16 cellular contexts compared by ENCODE assay signal in the genomic region with DNA sequence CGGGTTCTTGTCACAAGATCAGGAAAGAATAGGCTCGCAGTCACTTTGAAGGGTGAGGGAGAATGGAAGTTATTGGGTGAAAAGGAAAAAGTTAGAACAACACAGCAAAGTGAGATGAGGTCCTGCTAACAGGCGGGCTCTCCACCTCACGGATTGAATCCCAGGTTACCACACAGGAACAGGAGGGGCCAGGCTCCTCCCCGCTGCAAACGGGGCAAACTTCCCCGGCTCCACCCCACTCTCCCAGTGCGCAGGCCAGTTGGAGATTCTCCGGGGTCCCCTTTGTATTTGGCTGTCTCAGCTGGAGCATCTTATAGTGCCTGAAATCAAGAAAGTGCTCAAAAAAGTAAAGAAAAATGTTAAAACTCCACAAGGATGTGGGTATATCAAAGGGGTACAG.
A peak's percentile ranks its signal among the peaks of the same experiment; 100 is the strongest.
DNase-seq lines count a peak whose midpoint lies in the region; ATAC-seq and TF ChIP-seq lines count a peak whose summit lies in the region.
"Had no signal": no experiment of that assay in that cellular context is flagged by ENCODE, and none has a peak within 500 bp of the region (broad histone marks: within the 10 kb centered on the region; RNA-seq: fewer than 3 reads in every experiment).

No MANE protein-coding gene starts in this region.

- H3K9me2 ChIP-seq in GM23338 (ENCODE audit: insufficient read depth), result peaks cover 14% of the 10 kb centered on the region

- TF ChIP-seq CTCF in GM23338 (conservative IDR thresholded peaks at IDR 0.05; ENCODE audit: low read depth in 2 of 2), result no peak
- no peak for TF ChIP-seq CTCF in VCaP (conservative IDR thresholded peaks at IDR 0.05)
- no peak for TF ChIP-seq CTCF in GM20000 (IDR thresholded peaks at IDR 0.05; ENCODE audit: extremely low read depth, missing control alignments)

- H3K4me3 ChIP-seq in GM23338 (peak overlapping the region; percentile 25; the same call in 1 of the 2 replicates), HUES6 (ENCODE audit: low read depth, low read length) (peak overlapping the region; percentile 27; the same call in 1 of the 2 replicates), mesendoderm (ENCODE audit: low read length) (no peak overlapping the region)
- H3K4me3 ChIP-seq: HAP-1, Peyer's patch had no signal

- no peak overlapping the region for H3K23ac ChIP-seq in mesendoderm (ENCODE audit: low read length)

- no peaks in the 10 kb centered on the region for H3K79me1 ChIP-seq in mesendoderm (ENCODE audit: low read length)

- no peak overlapping the region for H2AK5ac ChIP-seq in mesendoderm (ENCODE audit: low read length)

- H3K4ac ChIP-seq in mesendoderm (ENCODE audit: low read depth, low read length), result no peak overlapping the region

- H3K36me3 ChIP-seq in GM23338 (ENCODE audit: insufficient read depth), result no peaks in the 10 kb centered on the region
- H3K36me3 ChIP-seq in HUES6 (ENCODE audit: control insufficient read depth, insufficient read depth, low read length), result no peaks in the 10 kb centered on the region
- no peaks in the 10 kb centered on the region for H3K36me3 ChIP-seq in mesendoderm (ENCODE audit: control insufficient read depth, insufficient read depth, low read length)
- H3K36me3 ChIP-seq: HAP-1, Peyer's patch had no signal

- no peak overlapping the region for H2BK5ac ChIP-seq in mesendoderm (ENCODE audit: low read length)

- H3K9ac ChIP-seq in HUES6 (ENCODE audit: low read length) (no peak overlapping the region), mesendoderm (ENCODE audit: low read length) (no peak overlapping the region)

- H4K5ac ChIP-seq in mesendoderm (ENCODE audit: low read length), result no peak overlapping the region

- H3F3A ChIP-seq in GM23338 (replicated peaks; ENCODE audit: low read depth), result no peaks in the 10 kb centered on the region

- H3K4me2 ChIP-seq in GM23338 (peak overlapping the region; percentile 59), mesendoderm (ENCODE audit: low read length) (no peak overlapping the region)

- peak; percentile 93 for ATAC-seq in GM23338

- no peak overlapping the region for H4K8ac ChIP-seq in mesendoderm (ENCODE audit: low read depth, low read length)

- H3K4me3 Mint-ChIP-seq in GM23338, result no peak overlapping the region
- H3K4me3 Mint-ChIP-seq: CD8-positive, alpha-beta memory T cell had no signal

- H3K56ac ChIP-seq in mesendoderm (ENCODE audit: low read length), result peak overlapping the region; percentile 0

- H3K27me3 ChIP-seq in GM23338 (ENCODE audit: insufficient read depth), result no peaks in the 10 kb centered on the region
- no peaks in the 10 kb centered on the region for H3K27me3 ChIP-seq in HUES6 (ENCODE audit: control insufficient read depth, insufficient read depth, low read length)
- no peaks in the 10 kb centered on the region for H3K27me3 ChIP-seq in mesendoderm (ENCODE audit: insufficient read depth, low read length, poor library complexity)
- H3K27me3 ChIP-seq: Peyer's patch had no signal

- H3K79me2 ChIP-seq in GM23338 (replicated peaks; ENCODE audit: insufficient read depth) (no peaks in the 10 kb centered on the region), mesendoderm (ENCODE audit: control insufficient read depth, insufficient read depth, low read length) (no peaks in the 10 kb centered on the region)

- H3K18ac ChIP-seq in mesendoderm (ENCODE audit: low read length), result no peak overlapping the region

- no peaks in the 10 kb centered on the region for H3K9me3 Mint-ChIP-seq in GM23338
- H3K9me3 Mint-ChIP-seq: CD8-positive, alpha-beta memory T cell had no signal

- H3K27ac ChIP-seq in GM23338 (ENCODE audit: low read depth) (no peak overlapping the region; the same call in 1 of the 2 replicates), HUES6 (ENCODE audit: low read depth, low read length) (no peak overlapping the region), VCaP (peak overlapping the region; percentile 70), mesendoderm (ENCODE audit: low read depth, low read length) (no peak overlapping the region)
- H3K27ac ChIP-seq: Peyer's patch had no signal

- DNase-seq in GM23338 (ENCODE audit: low spot score) (peak; percentile 22), mesendoderm (peak; percentile 8), SIG-M5 treated with dmso at 0.1 percent for 504 hours (lab: John Stamatoyannopoulos, UW; ENCODE audit: unreplicated experiment) (no peak), GM20000 (ENCODE audit: low spot score) (no peak)
- no peak for DNase-seq in stimulated activated CD4-positive, alpha-beta T cell treated with anti-CD3 and anti-CD28 coated beads, Interleukin-2, amount 100 ng/mL, for 48 hours
- DNase-seq: C1 segment of cervical spinal cord; CD8-positive, alpha-beta memory T cell; NCI-H1105 treated with DMSO at 0.1 percent for 48 hours; NCI-H187 treated with DMSO at 0.1 percent for 48 hours; NCI-H446; NK-92 treated with Interleukin-12 subunit alpha and Interleukin-12 subunit beta, amount 100 ng/mL, for 24 hours; Peyer's patch; T-helper 2 cell had no signal

- H2BK120ac ChIP-seq in mesendoderm (ENCODE audit: low read depth, low read length), result no peak overlapping the region

- no peaks in the 10 kb centered on the region for H3K9me3 ChIP-seq in HUES6 (ENCODE audit: control insufficient read depth, insufficient read depth, low read depth, low read length)
- H3K9me3 ChIP-seq: HAP-1, Peyer's patch had no signal

- H3K36me3 Mint-ChIP-seq in GM23338 (ENCODE audit: low read depth), result no peaks in the 10 kb centered on the region
- H3K36me3 Mint-ChIP-seq: CD8-positive, alpha-beta memory T cell had no signal

- peak overlapping the region; percentile 98 for H2AFZ ChIP-seq in GM23338

- no peaks in the 10 kb centered on the region for H4K20me1 ChIP-seq in GM23338 (replicated peaks; ENCODE audit: insufficient read depth)

- H3K4me1 Mint-ChIP-seq in GM23338, result peaks cover 28% of the 10 kb centered on the region
- H3K4me1 Mint-ChIP-seq: CD8-positive, alpha-beta memory T cell had no signal

- no peak overlapping the region for H2BK15ac ChIP-seq in mesendoderm (replicated peaks; ENCODE audit: low read depth)

- no CpG with 5 or more reads among the region's 9 CpGs for WGBS in mesendoderm (ENCODE audit: extremely low coverage, insufficient coverage, low lambda C conversion rate)

- peaks cover 25% of the 10 kb centered on the region for H3K4me1 ChIP-seq in GM23338 (ENCODE audit: insufficient read depth)
- peaks cover 18% of the 10 kb centered on the region for H3K4me1 ChIP-seq in HUES6 (ENCODE audit: control insufficient read depth, insufficient read depth, low read length)
- H3K4me1 ChIP-seq in mesendoderm (ENCODE audit: control insufficient read depth, low read depth, low read length), result peaks cover 11% of the 10 kb centered on the region
- H3K4me1 ChIP-seq: HAP-1, Peyer's patch had no signal

- no peaks in the 10 kb centered on the region for H3K27me3 Mint-ChIP-seq in GM23338 (ENCODE audit: insufficient read depth, low read depth, poor library complexity)

- no peak overlapping the region for H3K27ac Mint-ChIP-seq in GM23338
- H3K27ac Mint-ChIP-seq: CD8-positive, alpha-beta memory T cell had no signal

TF ChIP-seq in GM23338, 12 proteins besides CTCF, POLR2A, EP300 and RAD21 (continues in another document):
- TF ChIP-seq ZNF114 (CRISPR knock-in tag; IDR thresholded peaks at IDR 0.05), result no peak
- no peak for TF ChIP-seq EZH2 (IDR thresholded peaks at IDR 0.05; ENCODE audit: low read depth, unreplicated experiment)
- TF ChIP-seq CREB1 (CRISPR knock-in tag; IDR thresholded peaks at IDR 0.05; ENCODE audit: low read depth), result no peak
- TF ChIP-seq STAT1 (IDR thresholded peaks at IDR 0.05; ENCODE audit: unreplicated experiment), result no peak
- no peak for TF ChIP-seq NANOG (IDR thresholded peaks at IDR 0.05; ENCODE audit: borderline replicate concordance)
- TF ChIP-seq, protein P1, sequence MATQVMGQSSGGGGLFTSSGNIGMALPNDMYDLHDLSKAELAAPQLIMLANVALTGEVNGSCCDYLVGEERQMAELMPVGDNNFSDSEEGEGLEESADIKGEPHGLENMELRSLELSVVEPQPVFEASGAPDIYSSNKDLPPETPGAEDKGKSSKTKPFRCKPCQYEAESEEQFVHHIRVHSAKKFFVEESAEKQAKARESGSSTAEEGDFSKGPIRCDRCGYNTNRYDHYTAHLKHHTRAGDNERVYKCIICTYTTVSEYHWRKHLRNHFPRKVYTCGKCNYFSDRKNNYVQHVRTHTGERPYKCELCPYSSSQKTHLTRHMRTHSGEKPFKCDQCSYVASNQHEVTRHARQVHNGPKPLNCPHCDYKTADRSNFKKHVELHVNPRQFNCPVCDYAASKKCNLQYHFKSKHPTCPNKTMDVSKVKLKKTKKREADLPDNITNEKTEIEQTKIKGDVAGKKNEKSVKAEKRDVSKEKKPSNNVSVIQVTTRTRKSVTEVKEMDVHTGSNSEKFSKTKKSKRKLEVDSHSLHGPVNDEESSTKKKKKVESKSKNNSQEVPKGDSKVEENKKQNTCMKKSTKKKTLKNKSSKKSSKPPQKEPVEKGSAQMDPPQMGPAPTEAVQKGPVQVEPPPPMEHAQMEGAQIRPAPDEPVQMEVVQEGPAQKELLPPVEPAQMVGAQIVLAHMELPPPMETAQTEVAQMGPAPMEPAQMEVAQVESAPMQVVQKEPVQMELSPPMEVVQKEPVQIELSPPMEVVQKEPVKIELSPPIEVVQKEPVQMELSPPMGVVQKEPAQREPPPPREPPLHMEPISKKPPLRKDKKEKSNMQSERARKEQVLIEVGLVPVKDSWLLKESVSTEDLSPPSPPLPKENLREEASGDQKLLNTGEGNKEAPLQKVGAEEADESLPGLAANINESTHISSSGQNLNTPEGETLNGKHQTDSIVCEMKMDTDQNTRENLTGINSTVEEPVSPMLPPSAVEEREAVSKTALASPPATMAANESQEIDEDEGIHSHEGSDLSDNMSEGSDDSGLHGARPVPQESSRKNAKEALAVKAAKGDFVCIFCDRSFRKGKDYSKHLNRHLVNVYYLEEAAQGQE (IDR thresholded peaks at IDR 0.05; ENCODE audit: unreplicated experiment), result no peak
- no peak for TF ChIP-seq ZNF331 (CRISPR knock-in tag; IDR thresholded peaks at IDR 0.05; ENCODE audit: low read depth)
- no peak for TF ChIP-seq POLR2AphosphoS5 (IDR thresholded peaks at IDR 0.05; ENCODE audit: low read depth)
- TF ChIP-seq EZH2phosphoT487 (IDR thresholded peaks at IDR 0.05; ENCODE audit: unreplicated experiment), result no peak
- no peak for TF ChIP-seq ETS1 (IDR thresholded peaks at IDR 0.05)
- TF ChIP-seq JUNB (IDR thresholded peaks at IDR 0.05; ENCODE audit: unreplicated experiment), result no peak

Comparison
In these comparisons a context has a peak if more than half of its experiments do, and no peak if none do; other contexts are left out.
1. DNase-seq: peak in GM23338 (single experiment) and mesendoderm (single experiment); none in SIG-M5 treated with dmso at 0.1 percent for 504 hours (single experiment), stimulated activated CD4-positive, alpha-beta T cell treated with anti-CD3 and anti-CD28 coated beads, Interleukin-2, amount 100 ng/mL, for 48 hours (0 of 2) and GM20000 (single experiment).